ENCODE assay signal across 27 cellular contexts in genomic region chr16:66622863-66623262, GRCh38. TPM values are rescaled to one million over a fixed set of nuclear protein-coding genes. Genes with fewer than 3 reads are reported as not detected.
"Had no signal": no experiment of that assay in that cellular context is flagged by ENCODE, and none has a peak within 500 bp of the region (broad histone marks: within the 10 kb centered on the region; RNA-seq: fewer than 3 reads in every experiment).

No MANE protein-coding gene starts in this region.

- H3K27ac Mint-ChIP-seq: activated CD8-positive, alpha-beta T cell treated with anti-CD3 and anti-CD28 coated beads, Interleukin-2, amount 10 ng/mL, durations not matched to agents 7 days and 5 days; activated naive CD4-positive, alpha-beta T cell treated with anti-CD3 and anti-CD28 coated beads, Interleukin-2, amount 50 U/mL, for 24 hours; activated T-helper 1 cell treated with anti-CD3 and anti-CD28 coated beads, Interleukin-12 subunit alpha, Interleukin-12 subunit beta, Interleukin-2, Interleukin-4 antibody, amounts not matched to agents 30 ng/mL and 10 ng/mL and 1 ng/mL, durations not matched to agents 14 hours and 24 hours and 36 hours; dendritic cell treated with granulocyte-macrophage colony-stimulating factor and Interleukin-4, amounts not matched to agents 40 ng/mL and 50 ng/mL, for 4 days; mesothelial cell of epicardium; naive thymus-derived CD8-positive, alpha-beta T cell had no signal

- H3K4me1 Mint-ChIP-seq: activated naive CD4-positive, alpha-beta T cell treated with anti-CD3 and anti-CD28 coated beads, Interleukin-2, amount 50 U/mL, for 24 hours had no signal

- H3K4me3 Mint-ChIP-seq: activated CD8-positive, alpha-beta T cell treated with anti-CD3 and anti-CD28 coated beads, Interleukin-2, amount 10 ng/mL, durations not matched to agents 7 days and 5 days; activated naive CD4-positive, alpha-beta T cell treated with anti-CD3 and anti-CD28 coated beads, Interleukin-2, amount 50 U/mL, for 24 hours; activated T-helper 1 cell treated with anti-CD3 and anti-CD28 coated beads, Interleukin-12 subunit alpha, Interleukin-12 subunit beta, Interleukin-2, Interleukin-4 antibody, amounts not matched to agents 30 ng/mL and 10 ng/mL and 1 ng/mL, durations not matched to agents 14 hours and 24 hours and 36 hours; dendritic cell treated with granulocyte-macrophage colony-stimulating factor and Interleukin-4, amounts not matched to agents 40 ng/mL and 50 ng/mL, for 4 days; mesothelial cell of epicardium; naive thymus-derived CD8-positive, alpha-beta T cell had no signal

- DNase-seq: activated CD4-positive, alpha-beta T cell treated with anti-CD3 and anti-CD28 coated beads for 1 hour; activated CD4-positive, alpha-beta T cell treated with anti-CD3 and anti-CD28 coated beads, Interleukin-2, amount 50 U/mL, for 1 hour; activated CD8-positive, alpha-beta T cell treated with anti-CD3 and anti-CD28 coated beads, Interleukin-2, amount 10 ng/mL, durations not matched to agents 7 days and 5 days; activated gamma-delta T cell; effector CD4-positive, alpha-beta T cell; gastrocnemius medialis; hippocampal formation; left ventricle myocardium inferior; naive thymus-derived CD8-positive, alpha-beta T cell; ovary; psoas muscle; right cardiac atrium; stimulated activated CD4-positive, alpha-beta T cell treated with anti-CD3 and anti-CD28 coated beads, Interleukin-12 subunit alpha, Interleukin-12 subunit beta, amount 100 ng/mL, for 4 hours; stimulated activated CD4-positive, alpha-beta T cell treated with anti-CD3 and anti-CD28 coated beads, Interleukin-4, amount 100 ng/mL, for 4 hours; stimulated activated naive CD8-positive, alpha-beta T cell treated with anti-CD3 and anti-CD28 coated beads, Interleukin-15, Interleukin-2, amounts not matched to agents 100 U/mL and 50 U/mL, for 24 hours; T-helper 1 cell; upper lobe of right lung had no signal

- H3K36me3 Mint-ChIP-seq: activated naive CD4-positive, alpha-beta T cell treated with anti-CD3 and anti-CD28 coated beads, Interleukin-2, amount 50 U/mL, for 24 hours; naive thymus-derived CD8-positive, alpha-beta T cell had no signal

- H3K36me3 ChIP-seq: adrenal gland, gastrocnemius medialis, ovary had no signal

- H3K9me3 Mint-ChIP-seq: activated naive CD4-positive, alpha-beta T cell treated with anti-CD3 and anti-CD28 coated beads, Interleukin-2, amount 50 U/mL, for 24 hours; activated T-helper 1 cell treated with anti-CD3 and anti-CD28 coated beads, Interleukin-12 subunit alpha, Interleukin-12 subunit beta, Interleukin-2, Interleukin-4 antibody, amounts not matched to agents 30 ng/mL and 10 ng/mL and 1 ng/mL, durations not matched to agents 14 hours and 24 hours and 36 hours; dendritic cell treated with granulocyte-macrophage colony-stimulating factor and Interleukin-4, amounts not matched to agents 40 ng/mL and 50 ng/mL, for 4 days; mesothelial cell of epicardium; naive thymus-derived CD8-positive, alpha-beta T cell had no signal

- H3K4me1 ChIP-seq: upper lobe of right lung had no signal

- H3K27me3 Mint-ChIP-seq: activated naive CD4-positive, alpha-beta T cell treated with anti-CD3 and anti-CD28 coated beads, Interleukin-2, amount 50 U/mL, for 24 hours; dendritic cell treated with granulocyte-macrophage colony-stimulating factor and Interleukin-4, amounts not matched to agents 40 ng/mL and 50 ng/mL, for 4 days had no signal

- H3K4me3 ChIP-seq: adrenal gland, gastrocnemius medialis, left ventricle myocardium inferior, ovary, psoas muscle, upper lobe of right lung had no signal

- H3K27me3 ChIP-seq: adrenal gland, gastrocnemius medialis, ovary, upper lobe of right lung had no signal

- ATAC-seq: activated CD8-positive, alpha-beta T cell treated with anti-CD3 and anti-CD28 coated beads, Interleukin-2, amount 10 ng/mL, durations not matched to agents 7 days and 5 days; gastrocnemius medialis; naive thymus-derived CD8-positive, alpha-beta T cell; psoas muscle; right cardiac atrium; stimulated activated naive CD8-positive, alpha-beta T cell treated with anti-CD3 and anti-CD28 coated beads, Interleukin-15, Interleukin-2, amounts not matched to agents 100 U/mL and 50 U/mL, for 24 hours; upper lobe of right lung had no signal

- H3K27ac ChIP-seq: gastrocnemius medialis, left ventricle myocardium inferior, ovary, psoas muscle, upper lobe of right lung had no signal

- H3K9me3 ChIP-seq: adrenal gland, gastrocnemius medialis, left ventricle myocardium inferior, ovary, psoas muscle, upper lobe of right lung had no signal

RNA-seq across cellular contexts. Expression of gene CMTM2, which starts 43.6 kb away (rescaled TPM):
- total RNA-seq: adrenal gland, bronchial epithelial cell, cerebellum, gastrocnemius medialis, left ventricle myocardium inferior, lung microvascular endothelial cell, psoas muscle, skeletal muscle tissue, subcutaneous adipose tissue had no signal

RNA-seq across cellular contexts. Expression of gene CMTM1, which starts 56.6 kb away (rescaled TPM):
- total RNA-seq: skeletal muscle tissue had no signal
